ENCODE assay signal across 2 cellular contexts in the genomic region with DNA sequence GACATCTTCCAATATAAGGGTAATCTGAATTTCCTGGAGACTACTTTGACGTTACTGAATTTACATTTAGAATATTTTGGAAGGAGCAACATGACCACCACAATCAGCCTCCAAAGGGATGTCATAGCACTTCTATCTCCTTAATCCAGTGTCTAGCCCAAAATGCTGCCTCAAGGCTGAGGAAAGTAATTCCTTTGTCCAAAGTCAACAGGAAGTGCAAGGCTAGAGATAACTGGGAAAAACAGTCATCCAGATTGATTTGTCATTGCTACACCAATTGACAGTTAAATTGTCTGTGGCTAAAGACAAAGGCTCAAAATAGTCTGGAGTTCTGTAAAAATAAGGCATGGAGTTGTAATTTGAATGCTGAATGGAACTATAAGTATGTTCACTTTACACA.
TF ChIP-seq lines count a peak whose summit lies in the region.

No MANE protein-coding gene starts in this region.

TF ChIP-seq in SK-N-SH, 30 proteins besides CTCF, POLR2A, EP300 and RAD21 (continued from another document):
- TF ChIP-seq, protein P1, sequence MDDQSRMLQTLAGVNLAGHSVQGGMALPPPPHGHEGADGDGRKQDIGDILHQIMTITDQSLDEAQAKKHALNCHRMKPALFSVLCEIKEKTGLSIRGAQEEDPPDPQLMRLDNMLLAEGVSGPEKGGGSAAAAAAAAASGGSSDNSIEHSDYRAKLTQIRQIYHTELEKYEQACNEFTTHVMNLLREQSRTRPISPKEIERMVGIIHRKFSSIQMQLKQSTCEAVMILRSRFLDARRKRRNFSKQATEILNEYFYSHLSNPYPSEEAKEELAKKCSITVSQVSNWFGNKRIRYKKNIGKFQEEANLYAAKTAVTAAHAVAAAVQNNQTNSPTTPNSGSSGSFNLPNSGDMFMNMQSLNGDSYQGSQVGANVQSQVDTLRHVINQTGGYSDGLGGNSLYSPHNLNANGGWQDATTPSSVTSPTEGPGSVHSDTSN (IDR thresholded peaks at IDR 0.05) = 0 out of 2 replicates have a peak, but pooled peaks have one; percentile 28

TF ChIP-seq in SK-N-SH treated with all-trans-retinoic acid at 6 μM for 48 hours, 23 proteins besides CTCF, POLR2A, EP300 and RAD21 (continued from another document):
- TF ChIP-seq, protein P2, sequence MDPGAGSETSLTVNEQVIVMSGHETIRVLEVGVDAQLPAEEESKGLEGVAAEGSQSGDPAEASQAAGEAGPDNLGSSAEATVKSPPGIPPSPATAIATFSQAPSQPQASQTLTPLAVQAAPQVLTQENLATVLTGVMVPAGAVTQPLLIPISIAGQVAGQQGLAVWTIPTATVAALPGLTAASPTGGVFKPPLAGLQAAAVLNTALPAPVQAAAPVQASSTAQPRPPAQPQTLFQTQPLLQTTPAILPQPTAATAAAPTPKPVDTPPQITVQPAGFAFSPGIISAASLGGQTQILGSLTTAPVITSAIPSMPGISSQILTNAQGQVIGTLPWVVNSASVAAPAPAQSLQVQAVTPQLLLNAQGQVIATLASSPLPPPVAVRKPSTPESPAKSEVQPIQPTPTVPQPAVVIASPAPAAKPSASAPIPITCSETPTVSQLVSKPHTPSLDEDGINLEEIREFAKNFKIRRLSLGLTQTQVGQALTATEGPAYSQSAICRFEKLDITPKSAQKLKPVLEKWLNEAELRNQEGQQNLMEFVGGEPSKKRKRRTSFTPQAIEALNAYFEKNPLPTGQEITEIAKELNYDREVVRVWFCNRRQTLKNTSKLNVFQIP (CRISPR knock-in tag; IDR thresholded peaks at IDR 0.05; ENCODE audit: borderline replicate concordance, low read depth) = no peak
- no peak for TF ChIP-seq OSR1 (CRISPR knock-in tag; IDR thresholded peaks at IDR 0.05)
- TF ChIP-seq ZFP3 (CRISPR knock-in tag; IDR thresholded peaks at IDR 0.05) = no peak
- TF ChIP-seq, protein P3, sequence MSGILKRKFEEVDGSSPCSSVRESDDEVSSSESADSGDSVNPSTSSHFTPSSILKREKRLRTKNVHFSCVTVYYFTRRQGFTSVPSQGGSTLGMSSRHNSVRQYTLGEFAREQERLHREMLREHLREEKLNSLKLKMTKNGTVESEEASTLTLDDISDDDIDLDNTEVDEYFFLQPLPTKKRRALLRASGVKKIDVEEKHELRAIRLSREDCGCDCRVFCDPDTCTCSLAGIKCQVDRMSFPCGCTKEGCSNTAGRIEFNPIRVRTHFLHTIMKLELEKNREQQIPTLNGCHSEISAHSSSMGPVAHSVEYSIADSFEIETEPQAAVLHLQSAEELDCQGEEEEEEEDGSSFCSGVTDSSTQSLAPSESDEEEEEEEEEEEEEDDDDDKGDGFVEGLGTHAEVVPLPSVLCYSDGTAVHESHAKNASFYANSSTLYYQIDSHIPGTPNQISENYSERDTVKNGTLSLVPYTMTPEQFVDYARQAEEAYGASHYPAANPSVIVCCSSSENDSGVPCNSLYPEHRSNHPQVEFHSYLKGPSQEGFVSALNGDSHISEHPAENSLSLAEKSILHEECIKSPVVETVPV (CRISPR knock-in tag; IDR thresholded peaks at IDR 0.05) = no peak
- TF ChIP-seq PPARA (CRISPR knock-in tag; IDR thresholded peaks at IDR 0.05; ENCODE audit: borderline replicate concordance) = no peak
- TF ChIP-seq ISL1 (CRISPR knock-in tag; IDR thresholded peaks at IDR 0.05) = no peak
